26 cellular contexts compared by ENCODE assay signal in genomic region chr1:37562984-37563383, GRCh38. TPM values are rescaled to one million over a fixed set of nuclear protein-coding genes. Genes with fewer than 3 reads are reported as not detected.
"Had no signal": no experiment of that assay in that cellular context is flagged by ENCODE, and none has a peak within 500 bp of the region (broad histone marks: within the 10 kb centered on the region; RNA-seq: fewer than 3 reads in every experiment).

No MANE protein-coding gene starts in this region.

- H3K9me3 ChIP-seq: breast epithelium, left lung, sigmoid colon, thoracic aorta, upper lobe of left lung had no signal

- H3K9me3 Mint-ChIP-seq: activated naive CD4-positive, alpha-beta T cell treated with anti-CD3 and anti-CD28 coated beads, Interleukin-2, amount 50 U/mL, for 72 hours; endodermal cell; naive B cell; neural crest cell had no signal

- H3K4me1 ChIP-seq: breast epithelium, foreskin keratinocyte, left lung had no signal

- DNase-seq: activated CD4-positive, alpha-beta T cell treated with anti-CD3 and anti-CD28 coated beads, Interleukin-2, amount 50 U/mL, for 1 hour; activated CD4-positive, CD25-positive, alpha-beta regulatory T cell treated with anti-CD3 and anti-CD28 coated beads, Interleukin-2, amount 50 U/mL, for 72 hours; activated gamma-delta T cell; amniotic stem cell; endodermal cell; foreskin keratinocyte; glutamatergic neuron; hippocampal formation; kidney glomerular epithelial cell; left lung; naive B cell; retina; SIG-M5; sigmoid colon; stimulated activated CD4-positive, alpha-beta T cell treated with anti-CD3 and anti-CD28 coated beads, Interleukin-15, amount 100 ng/mL, for 24 hours; stimulated activated naive CD4-positive, alpha-beta T cell treated with Interleukin-2 at 50 U/mL for 16 hours; upper lobe of left lung had no signal

- H3K27me3 ChIP-seq: breast epithelium, foreskin keratinocyte, left lung, sigmoid colon, upper lobe of left lung had no signal

- H3K27ac Mint-ChIP-seq: endodermal cell, progenitor cell of endocrine pancreas had no signal

- H3K27ac ChIP-seq: coronary artery, foreskin keratinocyte, left lung, sigmoid colon, upper lobe of left lung had no signal

- ATAC-seq: activated naive CD4-positive, alpha-beta T cell treated with anti-CD3 and anti-CD28 coated beads, Interleukin-2, amount 50 U/mL, for 72 hours; foreskin keratinocyte; left lung; SK-N-SH treated with all-trans-retinoic acid at 6 μM for 48 hours had no signal

- H3K27me3 Mint-ChIP-seq: progenitor cell of endocrine pancreas had no signal

- H3K4me3 Mint-ChIP-seq: endodermal cell, naive B cell, neural crest cell had no signal

- H3K4me3 ChIP-seq: breast epithelium, coronary artery, left lung, lung, sigmoid colon, smooth muscle cell, thoracic aorta, upper lobe of left lung had no signal

RNA-seq across cellular contexts. Expression of gene DNALI1, which starts 6.2 kb away (rescaled TPM):
- total RNA-seq: activated naive CD4-positive, alpha-beta T cell treated with anti-CD3 and anti-CD28 coated beads, Interleukin-2, amount 50 U/mL, for 72 hours had no signal
